Comparison of ENCODE assay signal across 9 cellular contexts in the genomic region with DNA sequence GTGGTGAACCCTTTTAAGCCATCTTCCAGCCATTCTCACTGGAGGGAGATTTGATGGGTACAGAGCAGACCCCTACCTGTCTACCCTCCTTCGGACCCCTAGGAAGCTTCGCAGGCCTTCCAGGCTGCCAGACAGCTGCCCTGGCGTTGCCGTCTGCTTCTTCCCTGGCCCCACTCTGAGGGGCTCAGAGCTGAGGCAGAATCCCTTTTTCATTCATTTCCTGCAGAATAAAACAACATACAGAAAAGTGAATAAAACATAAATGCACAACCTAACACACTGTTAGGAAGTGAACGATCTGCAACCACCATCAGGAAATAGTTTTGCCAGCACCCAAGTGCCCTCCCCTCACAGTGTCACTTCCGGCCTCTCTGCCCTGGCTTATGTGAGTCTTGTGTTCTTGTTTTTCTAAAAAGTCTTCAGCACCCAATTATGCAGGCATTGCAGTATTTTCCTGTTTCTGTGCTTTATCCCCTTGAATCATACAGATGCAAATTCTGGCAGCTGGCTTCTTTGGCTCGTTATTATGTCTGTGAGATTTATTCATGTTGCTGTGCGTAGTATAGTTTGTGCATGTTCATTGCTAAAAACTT. TPM values are rescaled to one million over a fixed set of nuclear protein-coding genes. Genes with fewer than 3 reads are reported as not detected.
DNase-seq lines count a peak whose midpoint lies in the region; ATAC-seq, FAIRE-seq and TF ChIP-seq lines count a peak whose summit lies in the region.
"Had no signal": no experiment of that assay in that cellular context is flagged by ENCODE, and none has a peak within 500 bp of the region (broad histone marks: within the 10 kb centered on the region; RNA-seq: fewer than 3 reads in every experiment).

No MANE protein-coding gene starts in this region.

- ATAC-seq in Right ventricle myocardium inferior (peak; percentile 47), foreskin keratinocyte (peak; percentile 38), sciatic nerve (peak; percentile 74), GM21717 (IDR thresholded peaks at IDR 0.05; ENCODE audit: unreplicated experiment) (no peak), GM21381 (IDR thresholded peaks at IDR 0.05; ENCODE audit: unreplicated experiment) (no peak)

- H3K4me1 Mint-ChIP-seq in activated T-cell treated with anti-CD3 and anti-CD28 coated beads, Interleukin-2, amount 50 U/mL, for 24 hours (ENCODE audit: low read depth), result peaks cover 74% of the 10 kb centered on the region

- TF ChIP-seq CTCF in foreskin keratinocyte (conservative IDR thresholded peaks at IDR 0.05), result no peak

- no peak for TF ChIP-seq POLR2A in H54 (IDR thresholded peaks at IDR 0.05; ENCODE audit: low read depth, low read length)

- peak overlapping the region; percentile 79 for H3K4me3 Mint-ChIP-seq in activated T-cell treated with anti-CD3 and anti-CD28 coated beads, Interleukin-2, amount 50 U/mL, for 24 hours

- no peak overlapping the region for H3K27ac ChIP-seq in foreskin keratinocyte
- H3K27ac ChIP-seq: VCaP had no signal

- no peaks in the 10 kb centered on the region for H3K27me3 Mint-ChIP-seq in activated T-cell treated with anti-CD3 and anti-CD28 coated beads, Interleukin-2, amount 50 U/mL, for 24 hours

- H3K4me1 ChIP-seq in foreskin keratinocyte, result peaks cover 4% of the 10 kb centered on the region

- H3K27ac Mint-ChIP-seq in activated T-cell treated with anti-CD3 and anti-CD28 coated beads, Interleukin-2, amount 50 U/mL, for 24 hours, result peak overlapping the region; percentile 95

- no peak for FAIRE-seq in H54 (lab: Jason Lieb, UNC)

- H3K9me3 Mint-ChIP-seq in activated T-cell treated with anti-CD3 and anti-CD28 coated beads, Interleukin-2, amount 50 U/mL, for 24 hours, result peaks cover 3% of the 10 kb centered on the region

- H3K36me3 Mint-ChIP-seq in activated T-cell treated with anti-CD3 and anti-CD28 coated beads, Interleukin-2, amount 50 U/mL, for 24 hours (ENCODE audit: low read depth), result peaks cover 50% of the 10 kb centered on the region

- no peaks in the 10 kb centered on the region for H3K27me3 ChIP-seq in foreskin keratinocyte

- DNase-seq in Right ventricle myocardium inferior (ENCODE audit: missing footprints) (peak; percentile 78), cardiac septum (ENCODE audit: low spot score) (no peak), foreskin keratinocyte (peak in 1 of 2 donors; percentile 20), sciatic nerve (ENCODE audit: low spot score) (peak; percentile 69), H54 (ENCODE audit: insufficient read length, low spot score) (no peak)
- peak; percentile 73 for DNase-seq in activated T-cell treated with anti-CD3 and anti-CD28 coated beads, Interleukin-2, amount 50 U/mL, for 24 hours

- intact Hi-C loops in Right ventricle myocardium inferior (cut with DNase I), result no loop called here
- intact Hi-C loops in cardiac septum (cut with DNase I), result no loop called here
- intact Hi-C loops in sciatic nerve (cut with DNase I), result no loop called here

RNA-seq across cellular contexts. Expression of a gene that starts 5.6 kb away (rescaled TPM):
- total RNA-seq in Right ventricle myocardium inferior (231 TPM), cardiac septum (213 TPM), foreskin keratinocyte (173 and 176 TPM in 2 replicates), sciatic nerve (429 TPM)
- 129 and 130 TPM in 2 replicates for polyA plus RNA-seq in foreskin keratinocyte

RNA-seq across cellular contexts. Expression of a gene that starts 45.1 kb away (rescaled TPM):
- total RNA-seq in Right ventricle myocardium inferior (32.2 TPM), cardiac septum (19.1 TPM), foreskin keratinocyte (12.5 and 15.7 TPM in 2 replicates), sciatic nerve (82.7 TPM)
- polyA plus RNA-seq in foreskin keratinocyte, result 8.3 and 10.8 TPM in 2 replicates

Comparison
In these comparisons a context has a peak if more than half of its experiments do, and no peak if none do; other contexts are left out.
1. DNase-seq: peak in Right ventricle myocardium inferior (single experiment), activated T-cell treated with anti-CD3 and anti-CD28 coated beads, Interleukin-2, amount 50 U/mL, for 24 hours (single experiment) and sciatic nerve (single experiment); none in cardiac septum (single experiment) and H54 (single experiment).
2. ATAC-seq: peak in Right ventricle myocardium inferior (single experiment), foreskin keratinocyte (single experiment) and sciatic nerve (single experiment); none in GM21717 (single experiment) and GM21381 (single experiment).